21 cellular contexts compared by ENCODE assay signal in the genomic region with DNA sequence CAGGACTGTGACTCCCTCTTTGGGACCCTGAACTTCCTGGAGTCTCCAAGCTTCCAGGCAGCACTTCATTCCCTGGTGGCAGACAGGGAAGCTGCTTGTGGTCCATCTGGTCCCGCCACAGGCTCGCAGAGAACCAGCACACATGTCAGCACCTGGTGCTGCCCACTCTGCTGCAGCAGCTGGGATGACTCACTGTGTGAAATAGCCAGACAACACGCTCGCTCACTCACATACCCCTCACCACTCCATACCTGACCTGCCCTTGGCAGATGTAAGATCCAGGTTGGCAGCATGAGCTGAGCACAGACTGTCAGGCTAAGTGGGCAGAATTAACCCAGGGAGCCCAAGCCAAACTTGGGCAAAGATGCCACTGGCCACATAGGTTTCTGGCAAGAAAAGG.
"Had no signal": no experiment of that assay in that cellular context is flagged by ENCODE, and none has a peak within 500 bp of the region (broad histone marks: within the 10 kb centered on the region; RNA-seq: fewer than 3 reads in every experiment).

No MANE protein-coding gene starts in this region.

- H3K9me3 ChIP-seq: adrenal gland, gastroesophageal sphincter, neutrophil, thyroid gland had no signal

- ATAC-seq: activated CD4-positive, CD25-positive, alpha-beta regulatory T cell treated with anti-CD3 and anti-CD28 coated beads, Interleukin-2, amount 50 U/mL, for 24 hours; activated naive CD4-positive, alpha-beta T cell treated with anti-CD3 and anti-CD28 coated beads, Interleukin-2, amount 50 U/mL, for 72 hours; activated T-cell treated with anti-CD3 and anti-CD28 coated beads, Interleukin-2, amount 50 U/mL, for 72 hours; esophagus mucosa; gastroesophageal sphincter; left cardiac atrium; naive thymus-derived CD8-positive, alpha-beta T cell; sciatic nerve had no signal

- H3K4me1 ChIP-seq: adrenal gland, gastroesophageal sphincter, parathyroid adenoma, thyroid gland had no signal

- H3K36me3 ChIP-seq: adrenal gland, gastroesophageal sphincter, neutrophil, thyroid gland had no signal

- DNase-seq: activated CD4-positive, alpha-beta T cell treated with anti-CD3 and anti-CD28 coated beads, Interleukin-2, amount 10 ng/mL, durations not matched to agents 7 days and 5 days; activated CD8-positive, alpha-beta memory T cell treated with anti-CD3 and anti-CD28 coated beads for 24 hours; activated CD8-positive, alpha-beta memory T cell treated with anti-CD3 and anti-CD28 coated beads, Interleukin-2, amount 50 U/mL, for 48 hours; activated effector memory CD4-positive, alpha-beta T cell treated with anti-CD3 and anti-CD28 coated beads, Interleukin-2, amount 50 U/mL, for 16 hours; activated T-cell treated with anti-CD3 and anti-CD28 coated beads, Interleukin-2, amount 50 U/mL, for 72 hours; adrenal gland; effector CD4-positive, alpha-beta T cell; immature natural killer cell; left cardiac atrium; mesendoderm; naive thymus-derived CD8-positive, alpha-beta T cell; stimulated activated naive CD4-positive, alpha-beta T cell; T1000; thyroid gland had no signal

- H3K27me3 ChIP-seq: adrenal gland, gastroesophageal sphincter, neutrophil, thyroid gland had no signal

- H3K27ac ChIP-seq: adrenal gland, gastroesophageal sphincter, neutrophil, parathyroid adenoma, thyroid gland had no signal

- H3K4me3 ChIP-seq: adrenal gland, gastroesophageal sphincter, thyroid gland had no signal
